23 cellular contexts compared by ENCODE assay signal in the genomic region with DNA sequence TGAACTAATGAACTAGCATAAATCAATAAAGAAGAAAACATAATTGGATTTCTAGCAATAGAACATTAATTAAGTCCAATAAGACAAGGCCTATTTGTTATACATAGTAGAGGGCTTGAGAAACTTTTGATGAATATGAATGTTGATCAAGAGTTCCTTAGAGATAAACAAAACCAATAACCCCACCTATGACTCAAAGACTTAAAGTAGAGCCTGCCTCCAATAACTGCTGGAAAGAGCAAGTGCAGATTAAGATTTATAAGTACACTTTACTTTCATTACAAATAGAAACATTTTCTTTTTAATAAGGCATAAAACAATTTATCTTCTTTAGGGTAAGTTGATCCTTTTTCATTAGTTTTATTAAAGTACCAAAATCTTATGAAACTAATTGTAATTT.
"Had no signal": no experiment of that assay in that cellular context is flagged by ENCODE, and none has a peak within 500 bp of the region (broad histone marks: within the 10 kb centered on the region; RNA-seq: fewer than 3 reads in every experiment).

No MANE protein-coding gene starts in this region.

- H3K27me3 ChIP-seq: colonic mucosa, esophagus squamous epithelium, gastrocnemius medialis, right lobe of liver, spleen, transverse colon had no signal

- DNase-seq: colonic mucosa; dermis blood vessel endothelial cell; esophagus squamous epithelium; gastrocnemius medialis; immature natural killer cell; kidney; left cardiac atrium; left ventricle myocardium superior; mesendoderm; naive B cell; occipital lobe; psoas muscle; retina; right lobe of liver; spleen; stimulated activated CD4-positive, alpha-beta T cell treated with anti-CD3 and anti-CD28 coated beads, Interleukin-15, amount 100 ng/mL, for 24 hours; stimulated activated CD4-positive, alpha-beta T cell treated with anti-CD3 and anti-CD28 coated beads, Interleukin-1b, Interleukin-23, amount 100 ng/mL, for 48 hours; stimulated activated CD4-positive, alpha-beta T cell treated with anti-CD3 and anti-CD28 coated beads, Interleukin-4, amount 100 ng/mL, for 24 hours; stimulated activated naive CD8-positive, alpha-beta T cell treated with anti-CD3 and anti-CD28 coated beads, Interleukin-15, amount 100 ng/mL, for 72 hours; transverse colon had no signal

- H3K4me1 ChIP-seq: colonic mucosa, esophagus squamous epithelium, gastrocnemius medialis, psoas muscle, right lobe of liver, transverse colon had no signal

- H3K9me3 ChIP-seq: colonic mucosa, esophagus squamous epithelium, gastrocnemius medialis, psoas muscle, right lobe of liver, thoracic aorta, transverse colon had no signal

- H3K4me3 ChIP-seq: colonic mucosa, esophagus squamous epithelium, gastrocnemius medialis, lung, psoas muscle, right lobe of liver, spleen, thoracic aorta, transverse colon had no signal

- ATAC-seq: gastrocnemius medialis; left cardiac atrium; left ventricle myocardium superior; psoas muscle; right lobe of liver; stimulated activated memory B cell treated with anti-CD40 and anti-IgM and Interleukin-4, amounts not matched to agents 10 μg/mL and 1 μg/mL and 100 μg/mL, for 72 hours; stimulated activated naive CD8-positive, alpha-beta T cell treated with anti-CD3 and anti-CD28 coated beads, Interleukin-15, amount 100 ng/mL, for 72 hours had no signal

- H3K27ac ChIP-seq: colonic mucosa, esophagus squamous epithelium, gastrocnemius medialis, psoas muscle, right lobe of liver, spleen, thoracic aorta, transverse colon had no signal

- H3K36me3 ChIP-seq: colonic mucosa, esophagus squamous epithelium, gastrocnemius medialis, right lobe of liver, spleen, thoracic aorta, transverse colon had no signal
